8 cellular contexts compared by ENCODE assay signal in the genomic region with DNA sequence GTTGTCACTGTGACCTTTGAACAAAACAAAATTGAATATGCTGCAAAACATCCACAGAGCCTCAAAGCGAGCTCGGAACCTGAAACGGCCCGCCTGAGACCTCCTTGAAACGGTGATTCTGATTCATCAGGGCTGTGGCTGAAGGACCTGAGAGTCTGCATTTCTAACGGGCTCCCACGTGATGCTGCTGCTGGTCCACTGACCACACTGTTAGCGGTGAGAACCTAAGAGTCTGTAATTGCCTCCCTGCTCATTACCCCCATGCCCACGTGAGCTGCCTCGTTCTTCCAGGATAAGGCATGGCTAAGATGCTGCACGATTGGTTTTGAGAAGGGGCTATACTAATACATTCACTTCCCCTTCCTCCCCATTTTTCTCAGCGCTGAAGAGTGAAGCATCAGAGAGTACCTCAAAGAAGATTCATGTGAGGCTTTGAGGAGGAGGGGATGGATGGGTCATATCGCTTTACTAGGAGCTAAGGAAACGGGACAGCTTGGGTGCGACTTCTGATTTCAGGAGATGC. TPM values are rescaled to one million over a fixed set of nuclear protein-coding genes. Genes with fewer than 3 reads are reported as not detected.
DNase-seq lines count a peak whose midpoint lies in the region; ATAC-seq and TF ChIP-seq lines count a peak whose summit lies in the region.

No MANE protein-coding gene starts in this region.

- ATAC-seq in HG02981 (IDR thresholded peaks at IDR 0.05; ENCODE audit: unreplicated experiment): peak; percentile 17
- ATAC-seq in central memory CD8-positive, alpha-beta T cell (replicated peaks; ENCODE audit: extremely low read depth, poor library complexity, severe bottlenecking): peak; percentile 21
- no peak for ATAC-seq in omental fat pad (ENCODE audit: low FRiP score)
- no peak for ATAC-seq in GM18870 (IDR thresholded peaks at IDR 0.05; ENCODE audit: unreplicated experiment)

- H3K4me3 Mint-ChIP-seq in central memory CD8-positive, alpha-beta T cell: peak overlapping the region; percentile 39
- H3K4me3 Mint-ChIP-seq in endothelial cell (ENCODE audit: unreplicated experiment): no peak overlapping the region

- in situ Hi-C loops in KBM-7 (cut with MboI; ENCODE audit: low pct_unique_long_range_greater_than_20kb, low sequenced_read_pairs): no loop called here

- H3K9me3 Mint-ChIP-seq in central memory CD8-positive, alpha-beta T cell: no peaks in the 10 kb centered on the region
- no peaks in the 10 kb centered on the region for H3K9me3 Mint-ChIP-seq in endothelial cell (ENCODE audit: unreplicated experiment)

- H3K4me1 Mint-ChIP-seq in central memory CD8-positive, alpha-beta T cell: peaks cover 13% of the 10 kb centered on the region
- peaks cover 15% of the 10 kb centered on the region for H3K4me1 Mint-ChIP-seq in endothelial cell (ENCODE audit: unreplicated experiment)

- H3K36me3 Mint-ChIP-seq in central memory CD8-positive, alpha-beta T cell (ENCODE audit: insufficient read depth): no peaks in the 10 kb centered on the region
- peaks cover 4% of the 10 kb centered on the region for H3K36me3 Mint-ChIP-seq in endothelial cell (ENCODE audit: low read depth, unreplicated experiment)

- no peak overlapping the region for H3K27ac Mint-ChIP-seq in central memory CD8-positive, alpha-beta T cell (ENCODE audit: low read depth)
- H3K27ac Mint-ChIP-seq in endothelial cell (ENCODE audit: unreplicated experiment): no peak overlapping the region

- peaks cover 66% of the 10 kb centered on the region for H3K27me3 Mint-ChIP-seq in central memory CD8-positive, alpha-beta T cell
- peaks cover 7% of the 10 kb centered on the region for H3K27me3 Mint-ChIP-seq in endothelial cell (ENCODE audit: unreplicated experiment)

- DNase-seq in ELF-1 (ENCODE audit: low read depth, low spot score) (peak; percentile 92), omental fat pad (ENCODE audit: low spot score) (no peak), NCI-H446 (lab: John Stamatoyannopoulos, UW) (no peak), KBM-7 (no peak), endothelial cell (ENCODE audit: low spot score) (no peak)
- DNase-seq in central memory CD8-positive, alpha-beta T cell (ENCODE audit: low spot score in 2 of 2): no peak

- TF ChIP-seq CTCF in omental fat pad (IDR thresholded peaks at IDR 0.05) (peak in 2 of 3 donors; percentile 25 to 81), endothelial cell (IDR thresholded peaks at IDR 0.05; ENCODE audit: unreplicated experiment) (no peak)

RNA-seq across cellular contexts. Expression of gene TLR5, which starts 9.7 kb away (rescaled TPM):
- total RNA-seq in omental fat pad (10 to 100 TPM in 1 of 4 donors, 1 to 10 TPM in 3; 7.0 to 12.6 (median 10.0) TPM), endothelial cell (ENCODE audit: unreplicated experiment) (0.77 TPM)

Comparison
In these comparisons a context has a peak if more than half of its experiments do, and no peak if none do; other contexts are left out.
1. ATAC-seq: peak in HG02981 (single experiment) and central memory CD8-positive, alpha-beta T cell (single experiment); none in omental fat pad (single experiment) and GM18870 (single experiment).